ENCODE assay signal across 8 cellular contexts in genomic region chr1:10210841-10211804, GRCh38. TPM values are rescaled to one million over a fixed set of nuclear protein-coding genes. Genes with fewer than 3 reads are reported as not detected.
A peak's percentile ranks its signal among the peaks of the same experiment; 100 is the strongest.
DNase-seq lines count a peak whose midpoint lies in the region; ATAC-seq, FAIRE-seq and TF ChIP-seq lines count a peak whose summit lies in the region.

No MANE protein-coding gene starts in this region.

- H3K36me3 Mint-ChIP-seq in MCF 10A (ENCODE audit: insufficient read depth, unreplicated experiment) = peaks cover 4% of the 10 kb centered on the region

- POLR2A ChIA-PET in SK-N-SH (lab: Yijun Ruan, JAX) (interaction anchor here (0.8 to 1.8 kb wide), 5 partner anchors 70 to 219 kb away, joined by 3 to 12 read pairs (median 4); partner anchors contain the start of genes CENPS and PGD), MCF 10A (lab: Yijun Ruan, JAX) (interaction anchor here (0.6 to 2.4 kb wide), 46 partner anchors 8 to 827 kb away, joined by 3 to 34 read pairs (median 4); partner anchors contain the start of genes LZIC, NMNAT1, PEX14 and PGD)

- DNase-seq in HTR-8/SVneo (ENCODE audit: insufficient read length, low spot score) (peak; percentile 49), SK-N-SH (peak; percentile 76), MCF 10A (ENCODE audit: unreplicated experiment) (peak; percentile 97), iPS DF 4.7 (ENCODE audit: extremely low read depth, low spot score) (peak; percentile 14), pulmonary artery endothelial cell (ENCODE audit: low read depth, low spot score) (peak; percentile 84), MV-4-11 (lab: John Stamatoyannopoulos, UW) (no peak)

- H3K27ac ChIP-seq in BLaER1 = peak overlapping the region; percentile 88
- peak overlapping the region; percentile 91 to 92 for H3K27ac ChIP-seq in SK-N-SH (ENCODE audit: low read depth in 2 of 2, low read length in 1 of 2)

- no peaks in the 10 kb centered on the region for H3K27me3 Mint-ChIP-seq in MCF 10A (ENCODE audit: insufficient read depth, unreplicated experiment)

- H3K4me3 ChIP-seq in BLaER1 = peak overlapping the region; percentile 99
- H3K4me3 ChIP-seq in SK-N-SH (ENCODE audit: low read depth in 2 of 2, low read length in 1 of 2) = peak overlapping the region; percentile 85 to 97

- H3K4me2 ChIP-seq in BLaER1 (peak overlapping the region; percentile 92), SK-N-SH (peak overlapping the region; percentile 99)

- H3K4me3 Mint-ChIP-seq in MCF 10A (ENCODE audit: unreplicated experiment) = peak overlapping the region; percentile 98

- intact Hi-C loops in MCF 10A (cut with micrococcal nuclease) = loop anchor here (1.0 to 2.0 kb wide), 2 partner anchors 128 to 217 kb away; no protein-coding TSS in a partner anchor

- H3K79me2 ChIP-seq in SK-N-SH (ENCODE audit: insufficient read depth) = peaks cover 52% of the 10 kb centered on the region

- TF ChIP-seq CTCF in SK-N-SH (IDR thresholded peaks at IDR 0.05) (no peak), MCF 10A (IDR thresholded peaks at IDR 0.05; ENCODE audit: unreplicated experiment) (no peak)

- H3K9ac ChIP-seq in BLaER1 = peak overlapping the region; percentile 88
- peak overlapping the region; percentile 98 for H3K9ac ChIP-seq in SK-N-SH

- under 1% methylated on average over 30 of the region's 69 CpGs for WGBS in SK-N-SH (ENCODE audit: low lambda C conversion rate)

- no peak for FAIRE-seq in HTR-8/SVneo (lab: Jason Lieb, UNC)

- H3K9me3 Mint-ChIP-seq in MCF 10A (ENCODE audit: unreplicated experiment) = no peaks in the 10 kb centered on the region

- H3K36me3 ChIP-seq in BLaER1 (no peaks in the 10 kb centered on the region), SK-N-SH (replicated peaks in 1 of 2; ENCODE audit: control insufficient read depth in 1 of 2, insufficient read depth in 2 of 2, low read length in 1 of 2) (no peaks in the 10 kb centered on the region)

- peaks cover 28% of the 10 kb centered on the region for H3K4me1 ChIP-seq in BLaER1
- peaks cover 8 to 9% of the 10 kb centered on the region in 2 experiments; a peak in 2 of 4 replicates for H3K4me1 ChIP-seq in SK-N-SH (ENCODE audit: control insufficient read depth in 1 of 2, insufficient read depth in 2 of 2, low read depth in 1 of 2, low read length in 1 of 2)

- H3K9me3 ChIP-seq in BLaER1 (no peaks in the 10 kb centered on the region), SK-N-SH (no peaks in the 10 kb centered on the region)

- H3K27me3 ChIP-seq in BLaER1 (no peaks in the 10 kb centered on the region), SK-N-SH (ENCODE audit: insufficient read depth) (no peaks in the 10 kb centered on the region)

- TF ChIP-seq RAD21 in SK-N-SH (IDR thresholded peaks at IDR 0.05; ENCODE audit: low read length) = peak; percentile 4; the same call in 1 of the 2 replicates

- peaks cover 20% of the 10 kb centered on the region for H3K4me1 Mint-ChIP-seq in MCF 10A (ENCODE audit: insufficient read depth, unreplicated experiment)

- TF ChIP-seq EP300 in SK-N-SH (IDR thresholded peaks at IDR 0.05; ENCODE audit: borderline replicate concordance in 1 of 2, low read depth in 1 of 2, low read length in 1 of 2) = 0 out of 4 replicates have a peak, but pooled peaks of 1 of the 2 experiments have one; percentile 9

- H4K20me1 ChIP-seq in BLaER1 (peaks cover 39% of the 10 kb centered on the region), SK-N-SH (ENCODE audit: insufficient read depth) (peaks cover 39% of the 10 kb centered on the region)

- CTCF ChIA-PET in SK-N-SH (lab: Yijun Ruan, JAX) = interaction anchor here (0.6 to 2.7 kb wide), 52 partner anchors 8 to 1073 kb away, joined by 3 to 52 read pairs (median 4); partner anchors contain the start of genes CENPS, LZIC and NMNAT1
- CTCF ChIA-PET in MCF 10A (lab: Yijun Ruan, JAX) = interaction anchor here (0.6 to 2.1 kb wide), 19 partner anchors 10 to 620 kb away, joined by 3 to 9 read pairs (median 4); partner anchors contain the start of gene CENPS

- peaks cover 26% of the 10 kb centered on the region for H3F3A ChIP-seq in SK-N-SH (replicated peaks; ENCODE audit: insufficient read depth)

- peak; percentile 6 for ATAC-seq in GM19438 (IDR thresholded peaks at IDR 0.05; ENCODE audit: low read depth, unreplicated experiment)

- H2AFZ ChIP-seq in SK-N-SH (ENCODE audit: low read depth) = no peak overlapping the region; the same call in 1 of the 2 replicates

- H3K9me2 ChIP-seq in SK-N-SH = no peaks in the 10 kb centered on the region

- H3K27ac Mint-ChIP-seq in MCF 10A (ENCODE audit: low read depth, unreplicated experiment) = peak overlapping the region; percentile 81

- BruUV-seq in MCF 10A (replicated peaks; lab: Mats Ljungman, UMichigan) = TSS peak; percentile 37

TF ChIP-seq in SK-N-SH, 30 proteins besides CTCF, POLR2A, EP300 and RAD21:
- TF ChIP-seq GABPA (IDR thresholded peaks at IDR 0.05; ENCODE audit: low read depth) = no peak
- no peak for TF ChIP-seq TEAD4 (IDR thresholded peaks at IDR 0.05; ENCODE audit: borderline replicate concordance, insufficient read depth)
- TF ChIP-seq TCF12 (IDR thresholded peaks at IDR 0.05) = peak; percentile 27; the same call in 1 of the 2 replicates
- peak; percentile 84 for TF ChIP-seq YY1 (IDR thresholded peaks at IDR 0.05; ENCODE audit: low read depth)
- peak; percentile 46 for TF ChIP-seq CHD2 (IDR thresholded peaks at IDR 0.05; ENCODE audit: low read length, partially characterized antibody)
- TF ChIP-seq FOSL2 (IDR thresholded peaks at IDR 0.05; ENCODE audit: borderline replicate concordance, low read depth) = peak; percentile 18; the same call in 1 of the 2 replicates
- peak; percentile 67 for TF ChIP-seq PBX3 (IDR thresholded peaks at IDR 0.05)
- no peak for TF ChIP-seq EZH2phosphoT487 (IDR thresholded peaks at IDR 0.05; ENCODE audit: borderline replicate concordance, low read depth)
- TF ChIP-seq TAF1 (IDR thresholded peaks at IDR 0.05; ENCODE audit: borderline replicate concordance, low read depth, low read length) = peak; percentile 38; the same call in 1 of the 2 replicates
- peak; percentile 61 for TF ChIP-seq MXI1 (IDR thresholded peaks at IDR 0.05; ENCODE audit: low read depth, low read length)
- TF ChIP-seq NFIC (IDR thresholded peaks at IDR 0.05; ENCODE audit: borderline replicate concordance) = peak; percentile 66

RNA-seq across cellular contexts. Expression of gene KIF1B, which starts 0.8 kb away (rescaled TPM):
- polyA plus RNA-seq in SK-N-SH (2012; rRNA removed) = 6.8 and 8.8 TPM in 2 replicates
- polyA plus RNA-seq in SK-N-SH (2012; cell fraction: cytosol; rRNA removed) = 7.4 and 7.7 TPM in 2 replicates
- polyA plus RNA-seq in SK-N-SH (2012; cell fraction: nucleus; rRNA removed) = 7.6 and 12.3 TPM in 2 replicates
- 34.2 and 35.9 TPM in 2 replicates for total RNA-seq in MCF 10A (2022)
- total RNA-seq in pulmonary artery endothelial cell = 28.0 and 37.8 TPM in 2 replicates
